Comparison of ENCODE assay signal across 17 cellular contexts in genomic region chr4:123939621-123940020, GRCh38.
A peak's percentile ranks its signal among the peaks of the same experiment; 100 is the strongest.
DNase-seq lines count a peak whose midpoint lies in the region; ATAC-seq and TF ChIP-seq lines count a peak whose summit lies in the region.
"Had no signal": no experiment of that assay in that cellular context is flagged by ENCODE, and none has a peak within 500 bp of the region (broad histone marks: within the 10 kb centered on the region; RNA-seq: fewer than 3 reads in every experiment).

No MANE protein-coding gene starts in this region.

- H3K27me3 ChIP-seq in CD4-positive, alpha-beta memory T cell (ENCODE audit: insufficient read depth, low read length): no peaks in the 10 kb centered on the region
- H3K27me3 ChIP-seq in tibial nerve: no peaks in the 10 kb centered on the region
- H3K27me3 ChIP-seq: SJSA1, upper lobe of right lung had no signal

- in situ Hi-C loops in ACHN (cut with HindIII; ENCODE audit: low pct_ligation_motif_present, low pct_unique_long_range_greater_than_20kb, low sequenced_read_pairs): no loop called here

- no peak for TF ChIP-seq CTCF in tibial nerve (IDR thresholded peaks at IDR 0.05)

- intact Hi-C loops in left ventricle myocardium superior (cut with micrococcal nuclease): no loop called here
- intact Hi-C loops in CD4-positive, alpha-beta memory T cell (cut with micrococcal nuclease): no loop called here

- H3K27ac ChIP-seq in CD4-positive, alpha-beta memory T cell (ENCODE audit: low read depth, low read length): no peak overlapping the region
- no peak overlapping the region for H3K27ac ChIP-seq in tibial nerve
- H3K27ac ChIP-seq: C4-2B, SJSA1, upper lobe of right lung had no signal

- no peak overlapping the region for H3K4me3 ChIP-seq in CD4-positive, alpha-beta memory T cell (ENCODE audit: low read length in 2 of 2)
- H3K4me3 ChIP-seq in tibial nerve: no peak overlapping the region
- H3K4me3 ChIP-seq: GM12878, SJSA1, upper lobe of right lung had no signal

- no peaks in the 10 kb centered on the region for H3K27me3 Mint-ChIP-seq in CD4-positive, alpha-beta memory T cell
- H3K27me3 Mint-ChIP-seq: activated naive CD4-positive, alpha-beta T cell treated with anti-CD3 and anti-CD28 coated beads, Interleukin-2, amount 10 ng/mL, durations not matched to agents 7 days and 5 days; effector memory CD8-positive, alpha-beta T cell had no signal

- CTCF ChIA-PET in CD4-positive, alpha-beta memory T cell (lab: Charles Lee; ENCODE audit: partially characterized antibody): no interaction called here

- no peak for TF ChIP-seq POLR2A in tibial nerve (IDR thresholded peaks at IDR 0.05)

- ATAC-seq in left ventricle myocardium superior (peak; percentile 53), HG03280 (IDR thresholded peaks at IDR 0.05; ENCODE audit: unreplicated experiment) (no peak)
- ATAC-seq: effector memory CD8-positive, alpha-beta T cell; GM12878; upper lobe of right lung had no signal

- H3K9me3 ChIP-seq in CD4-positive, alpha-beta memory T cell (ENCODE audit: control insufficient read depth in 1 of 2, low read length in 2 of 2): no peaks in the 10 kb centered on the region
- H3K9me3 ChIP-seq in tibial nerve: no peaks in the 10 kb centered on the region
- H3K9me3 ChIP-seq: SJSA1, upper lobe of right lung had no signal

- no peak overlapping the region for H3K27ac Mint-ChIP-seq in CD4-positive, alpha-beta memory T cell
- H3K27ac Mint-ChIP-seq: activated naive CD4-positive, alpha-beta T cell treated with anti-CD3 and anti-CD28 coated beads, Interleukin-2, amount 10 ng/mL, durations not matched to agents 7 days and 5 days; effector memory CD8-positive, alpha-beta T cell had no signal

- no peak overlapping the region for H3K4me3 Mint-ChIP-seq in CD4-positive, alpha-beta memory T cell
- H3K4me3 Mint-ChIP-seq: activated naive CD4-positive, alpha-beta T cell treated with anti-CD3 and anti-CD28 coated beads, Interleukin-2, amount 10 ng/mL, durations not matched to agents 7 days and 5 days; effector memory CD8-positive, alpha-beta T cell had no signal

- no peak for TF ChIP-seq EP300 in tibial nerve (IDR thresholded peaks at IDR 0.05)

- no peaks in the 10 kb centered on the region for H3K36me3 Mint-ChIP-seq in CD4-positive, alpha-beta memory T cell
- H3K36me3 Mint-ChIP-seq: activated naive CD4-positive, alpha-beta T cell treated with anti-CD3 and anti-CD28 coated beads, Interleukin-2, amount 10 ng/mL, durations not matched to agents 7 days and 5 days had no signal

- DNase-seq in ACHN (peak; percentile 29), HCEC 1CT (peak; percentile 74), amniotic stem cell (lab: John Stamatoyannopoulos, UW) (peak; percentile 6), left ventricle myocardium superior (no peak), NCI-H446 treated with DMSO at 0.1 percent for 48 hours (lab: John Stamatoyannopoulos, UW) (no peak), tibial nerve (ENCODE audit: low spot score in 2 of 2) (no peak)
- DNase-seq in CD4-positive, alpha-beta memory T cell: no peak
- DNase-seq: activated CD4-positive, alpha-beta T cell treated with anti-CD3 and anti-CD28 coated beads for 4 hours; activated naive CD4-positive, alpha-beta T cell treated with anti-CD3 and anti-CD28 coated beads, Interleukin-2, amount 10 ng/mL, durations not matched to agents 7 days and 5 days; effector memory CD8-positive, alpha-beta T cell; left cardiac atrium; NCI-H2029; upper lobe of right lung had no signal

- H3K4me1 Mint-ChIP-seq in CD4-positive, alpha-beta memory T cell: no peaks in the 10 kb centered on the region
- H3K4me1 Mint-ChIP-seq: activated naive CD4-positive, alpha-beta T cell treated with anti-CD3 and anti-CD28 coated beads, Interleukin-2, amount 10 ng/mL, durations not matched to agents 7 days and 5 days had no signal

- POLR2A ChIA-PET in CD4-positive, alpha-beta memory T cell (lab: Charles Lee; ENCODE audit: partially characterized antibody): no interaction called here

- no peaks in the 10 kb centered on the region for H3K36me3 ChIP-seq in CD4-positive, alpha-beta memory T cell (ENCODE audit: insufficient read depth, low read length)
- H3K36me3 ChIP-seq in tibial nerve: no peaks in the 10 kb centered on the region
- H3K36me3 ChIP-seq: SJSA1, upper lobe of right lung had no signal

- H3K9me3 Mint-ChIP-seq in CD4-positive, alpha-beta memory T cell: no peaks in the 10 kb centered on the region
- H3K9me3 Mint-ChIP-seq: activated naive CD4-positive, alpha-beta T cell treated with anti-CD3 and anti-CD28 coated beads, Interleukin-2, amount 10 ng/mL, durations not matched to agents 7 days and 5 days; effector memory CD8-positive, alpha-beta T cell had no signal

- 67 to 87% methylated on average over 1 of the region's 1 CpG for WGBS in tibial nerve, 2 donors

- no peaks in the 10 kb centered on the region for H3K4me1 ChIP-seq in CD4-positive, alpha-beta memory T cell (ENCODE audit: insufficient read depth, low read length)
- H3K4me1 ChIP-seq in tibial nerve: peaks cover 0 to 28% (median 0%) of the 10 kb centered on the region in 4 donors
- H3K4me1 ChIP-seq: upper lobe of right lung had no signal

Comparison
In these comparisons a context has a peak if more than half of its experiments do, and no peak if none do; other contexts are left out.
1. DNase-seq: peak in ACHN (single experiment), HCEC 1CT (single experiment) and amniotic stem cell (single experiment); none in left ventricle myocardium superior (single experiment), NCI-H446 treated with DMSO at 0.1 percent for 48 hours (single experiment), CD4-positive, alpha-beta memory T cell (0 of 5) and tibial nerve (0 of 2).